Comparison of ENCODE assay signal across 15 cellular contexts in genomic region chr5:14364096-14364495, GRCh38.
DNase-seq lines count a peak whose midpoint lies in the region; ATAC-seq, FAIRE-seq and TF ChIP-seq lines count a peak whose summit lies in the region.
"Had no signal": no experiment of that assay in that cellular context is flagged by ENCODE, and none has a peak within 500 bp of the region (broad histone marks: within the 10 kb centered on the region; RNA-seq: fewer than 3 reads in every experiment).

No MANE protein-coding gene starts in this region.

- TF ChIP-seq CTCF in IMR-90 (conservative IDR thresholded peaks at IDR 0.05; ENCODE audit: low read depth, low read length) (peak; percentile 15; the same call in 1 of the 2 replicates), heart left ventricle (IDR thresholded peaks at IDR 0.05) (no peak)

- H3K4me2 ChIP-seq in IMR-90 (ENCODE audit: low read depth, low read length): no peak overlapping the region

- H3K27me3 Mint-ChIP-seq in effector memory CD8-positive, alpha-beta T cell: no peaks in the 10 kb centered on the region

- dilution Hi-C loops in IMR-90 (cut with HindIII; ENCODE audit: low sequenced_read_pairs, unreplicated experiment): no loop called here

- no peak for TF ChIP-seq POLR2A in IMR-90 (IDR thresholded peaks at IDR 0.05; ENCODE audit: low read depth, low read length)
- no peak for TF ChIP-seq POLR2A in heart left ventricle (IDR thresholded peaks at IDR 0.05)

- H3K4me3 Mint-ChIP-seq in effector memory CD8-positive, alpha-beta T cell: no peak overlapping the region

- in situ Hi-C loops in IMR-90 (cut with MboI; ENCODE audit: low sequenced_read_pairs): no loop called here

- FAIRE-seq in RCC 7860 (lab: Jason Lieb, UNC): peak; percentile 48

- no peak overlapping the region for H2BK5ac ChIP-seq in IMR-90 (ENCODE audit: low read depth, low read length, poor library complexity, severe bottlenecking)

- no peak overlapping the region for H3K14ac ChIP-seq in IMR-90 (replicated peaks; ENCODE audit: low read depth, low read length)

- CTCF ChIA-PET in IMR-90 (lab: Yijun Ruan, JAX): no interaction called here

- H3K9me3 ChIP-seq in IMR-90 (ENCODE audit: control insufficient read depth, insufficient read depth, low read length): no peaks in the 10 kb centered on the region
- peaks cover 0 to 4% (median 0%) of the 10 kb centered on the region in 12 donors for H3K9me3 ChIP-seq in heart left ventricle
- H3K9me3 ChIP-seq: heart right ventricle, lower lobe of right lung had no signal

- intact Hi-C loops in IMR-90 (cut with micrococcal nuclease): no loop called here
- intact Hi-C loops in heart left ventricle (cut with DNase I): loop anchor here in 5 of 10 donors (2.0 to 10.0 kb wide), 3 partner anchors 369 to 379 kb away; no protein-coding TSS in a partner anchor

- peaks cover 2% of the 10 kb centered on the region; the same call in 1 of the 2 replicates for H3K4me1 ChIP-seq in IMR-90 (ENCODE audit: control insufficient read depth, insufficient read depth, low read length)
- peaks cover 0 to 13% (median 2%) of the 10 kb centered on the region in 12 donors for H3K4me1 ChIP-seq in heart left ventricle
- H3K4me1 ChIP-seq: lower lobe of right lung had no signal

- peak overlapping the region; percentile 22; the same call in 1 of the 2 replicates for H3K23ac ChIP-seq in IMR-90 (ENCODE audit: low read depth, low read length)

- no CpG with 5 or more reads among the region's 1 CpG for WGBS in IMR-90 (ENCODE audit: extremely low coverage in 2 of 2, insufficient read length in 1 of 2), 2 experiments
- 83 to 93% (median 91%) methylated on average over 1 of the region's 1 CpG for WGBS in heart left ventricle, 4 donors

- H3K4me3 ChIP-seq in IMR-90 (ENCODE audit: insufficient read depth, low read depth, low read length) (no peak overlapping the region), heart left ventricle (no peak overlapping the region)
- H3K4me3 ChIP-seq: heart right ventricle, lower lobe of right lung had no signal

- H4K8ac ChIP-seq in IMR-90 (ENCODE audit: low read depth in 2 of 2, low read length in 2 of 2): no peak overlapping the region

- no peak overlapping the region for H3K4ac ChIP-seq in IMR-90 (ENCODE audit: low read depth, low read length)

- BruUV-seq in IMR-90 (replicated peaks; lab: Mats Ljungman, UMichigan): no TSS peak

- no peak for TF ChIP-seq RAD21 in IMR-90 (IDR thresholded peaks at IDR 0.05; ENCODE audit: low read length)

- POLR2A ChIA-PET in IMR-90 (lab: Charles Lee; ENCODE audit: unreplicated experiment): no interaction called here

- no peak overlapping the region for H2AK9ac ChIP-seq in IMR-90 (replicated peaks; ENCODE audit: low read depth, low read length, poor library complexity)

- H3K27me3 ChIP-seq in IMR-90 (ENCODE audit: control insufficient read depth, insufficient read depth, low read length) (no peaks in the 10 kb centered on the region), heart left ventricle (no peaks in the 10 kb centered on the region)
- H3K27me3 ChIP-seq: heart right ventricle had no signal

- H3K36me3 Mint-ChIP-seq in effector memory CD8-positive, alpha-beta T cell (ENCODE audit: insufficient read depth): no peaks in the 10 kb centered on the region

- peaks cover 11 to 19% of the 10 kb centered on the region in 2 donors for H3K4me1 Mint-ChIP-seq in effector memory CD8-positive, alpha-beta T cell (ENCODE audit: low read depth in 2 of 2)

- no peak overlapping the region for H2BK20ac ChIP-seq in IMR-90 (ENCODE audit: low read depth, low read length)

- no peak overlapping the region for H3K56ac ChIP-seq in IMR-90 (ENCODE audit: extremely low read depth, insufficient read depth, low read length)

- H4K91ac ChIP-seq in IMR-90 (ENCODE audit: insufficient read depth, low read depth, low read length): no peak overlapping the region

- H2BK120ac ChIP-seq in IMR-90 (ENCODE audit: low read depth, low read length): no peak overlapping the region

- H3K18ac ChIP-seq in IMR-90 (ENCODE audit: low read depth, low read length): no peak overlapping the region

- peaks cover 4% of the 10 kb centered on the region; the same call in 1 of the 2 replicates for H3K9me1 ChIP-seq in IMR-90 (ENCODE audit: insufficient read depth, low read length)

- ATAC-seq in IMR-90 (ENCODE audit: low read depth): no peak
- no peak for ATAC-seq in heart left ventricle
- no peak for ATAC-seq in effector memory CD8-positive, alpha-beta T cell (replicated peaks)
- ATAC-seq: heart right ventricle had no signal

- no peak overlapping the region for H3K9ac ChIP-seq in IMR-90 (ENCODE audit: low read depth, low read length)

- peaks cover 61 to 83% of the 10 kb centered on the region in 2 experiments for H3K79me1 ChIP-seq in IMR-90 (ENCODE audit: low read depth in 1 of 2, low read length in 2 of 2)

- H3K27ac ChIP-seq in IMR-90 (ENCODE audit: insufficient read depth, low read length) (no peak overlapping the region), heart left ventricle (no peak overlapping the region)
- H3K27ac ChIP-seq: heart right ventricle, lower lobe of right lung had no signal

- H3K27ac Mint-ChIP-seq in effector memory CD8-positive, alpha-beta T cell: no peak overlapping the region

- peaks cover 76% of the 10 kb centered on the region for H3K36me3 ChIP-seq in IMR-90 (ENCODE audit: control insufficient read depth, insufficient read depth, low read length)
- H3K36me3 ChIP-seq in heart left ventricle: peaks cover 3 to 100% (median 92%) of the 10 kb centered on the region in 9 donors

- no peak overlapping the region for H2BK15ac ChIP-seq in IMR-90 (ENCODE audit: low read depth, low read length)

- H3K9me3 Mint-ChIP-seq in effector memory CD8-positive, alpha-beta T cell: no peaks in the 10 kb centered on the region

- no peak overlapping the region for H4K5ac ChIP-seq in IMR-90 (ENCODE audit: low read depth, low read length)

- peaks cover 78% of the 10 kb centered on the region for H4K20me1 ChIP-seq in IMR-90 (ENCODE audit: insufficient read depth, low read length)

- no peak overlapping the region for H2AK5ac ChIP-seq in IMR-90 (ENCODE audit: low read depth, low read length)

- peak; percentile 47 for DNase-seq in DMS53 (lab: John Stamatoyannopoulos, UW)
- no peak for DNase-seq in IMR-90
- DNase-seq in RCC 7860 (ENCODE audit: low spot score): peak; percentile 26
- peak; percentile 39 for DNase-seq in fibroblast of peridontal ligament (ENCODE audit: extremely low read depth)
- DNase-seq in heart left ventricle: no peak
- no peak for DNase-seq in globus pallidus (ENCODE audit: low spot score)
- no peak for DNase-seq in stimulated activated CD4-positive, alpha-beta T cell treated with anti-CD3 and anti-CD28 coated beads, Interleukin-2, amount 100 ng/mL, for 48 hours
- DNase-seq in effector memory CD8-positive, alpha-beta T cell: no peak
- DNase-seq: activated CD4-positive, alpha-beta T cell treated with anti-CD3 and anti-CD28 coated beads, Interleukin-2, amount 50 U/mL, for 4 hours; EL; heart right ventricle; lower lobe of right lung; NCI-H226; posterior cingulate gyrus; stimulated activated CD4-positive, alpha-beta T cell treated with anti-CD3 and anti-CD28 coated beads, Interleukin-4, amount 100 ng/mL, for 24 hours had no signal

- H2AFZ ChIP-seq in IMR-90 (replicated peaks; ENCODE audit: low read length, poor library complexity): no peak overlapping the region

TF ChIP-seq in IMR-90, 13 proteins besides CTCF, POLR2A, EP300 and RAD21:
- TF ChIP-seq SMC3 (IDR thresholded peaks at IDR 0.05; ENCODE audit: low read depth, low read length): no peak
- TF ChIP-seq BHLHE40 (IDR thresholded peaks at IDR 0.05; ENCODE audit: low read depth, low read length): no peak
- no peak for TF ChIP-seq RFX5 (IDR thresholded peaks at IDR 0.05; ENCODE audit: low read depth, low read length)

Comparison
In these comparisons a context has a peak if more than half of its experiments do, and no peak if none do; other contexts are left out.
1. DNase-seq: peak in DMS53 (single experiment), RCC 7860 (single experiment) and fibroblast of peridontal ligament (single experiment); none in IMR-90 (single experiment), heart left ventricle (0 of 5), globus pallidus (single experiment), stimulated activated CD4-positive, alpha-beta T cell treated with anti-CD3 and anti-CD28 coated beads, Interleukin-2, amount 100 ng/mL, for 48 hours (0 of 2) and effector memory CD8-positive, alpha-beta T cell (0 of 3).